9 cellular contexts compared by ENCODE assay signal in the genomic region with DNA sequence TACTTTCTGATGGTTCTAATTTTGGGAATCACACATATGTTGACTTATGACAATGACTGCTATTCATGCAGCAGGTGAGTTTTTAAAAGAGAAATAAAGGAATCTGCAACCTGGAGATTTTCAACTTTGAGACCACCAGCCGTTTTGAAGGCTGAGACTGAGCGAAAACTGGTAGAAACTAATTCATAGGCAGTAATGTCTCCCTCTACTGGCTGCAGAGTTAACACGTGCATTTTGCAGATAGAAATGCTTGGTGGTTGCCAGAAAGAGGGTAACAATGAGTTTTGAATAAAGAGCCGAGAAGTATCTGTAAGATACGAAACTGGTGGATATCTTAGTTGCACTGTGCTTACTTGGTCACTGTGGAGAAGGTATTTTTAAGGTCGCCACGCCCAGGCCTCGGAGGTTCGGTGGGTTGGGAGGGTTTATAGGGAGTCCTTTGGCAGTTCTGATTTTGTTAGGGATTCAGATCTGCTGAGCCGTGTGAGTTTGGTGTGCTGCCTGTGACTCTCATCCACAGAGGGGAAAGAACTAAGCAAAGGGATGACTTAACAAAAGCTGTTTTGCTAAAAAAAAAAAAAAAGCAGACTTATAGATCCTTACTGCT.
A peak's percentile ranks its signal among the peaks of the same experiment; 100 is the strongest.
DNase-seq lines count a peak whose midpoint lies in the region; ATAC-seq and TF ChIP-seq lines count a peak whose summit lies in the region.
"Had no signal": no experiment of that assay in that cellular context is flagged by ENCODE, and none has a peak within 500 bp of the region (broad histone marks: within the 10 kb centered on the region; RNA-seq: fewer than 3 reads in every experiment).

No MANE protein-coding gene starts in this region.

- H3K27me3 ChIP-seq in BE2C = no peaks in the 10 kb centered on the region
- 0 out of 2 replicates have a peak, but pooled peaks cover 6% of the 10 kb centered on the region for H3K27me3 ChIP-seq in PC-9 (ENCODE audit: insufficient read depth, low read depth)
- H3K27me3 ChIP-seq in right cardiac atrium (ENCODE audit: control insufficient read depth, insufficient read depth) = no peaks in the 10 kb centered on the region

- H3K9me3 ChIP-seq in BE2C (no peaks in the 10 kb centered on the region), PC-9 (ENCODE audit: insufficient read depth, low read depth) (no peaks in the 10 kb centered on the region), right cardiac atrium (ENCODE audit: control insufficient read depth, low read length) (no peaks in the 10 kb centered on the region)

- POLR2A ChIA-PET in PC-9 (lab: Charles Lee; ENCODE audit: unreplicated experiment) = no interaction called here

- intact Hi-C loops in PC-9 (cut with micrococcal nuclease; ENCODE audit: unreplicated experiment) (no loop called here), right cardiac atrium (cut with DNase I) (no loop called here)

- DNase-seq in BE2C (peak; percentile 22), GM20000 (ENCODE audit: low spot score) (peak; percentile 39), PC-9 (no peak), right cardiac atrium (no peak), NCI-H1048 (lab: John Stamatoyannopoulos, UW) (no peak), activated T-cell treated with anti-CD3 and anti-CD28 coated beads for 4 hours (no peak), HK-2 (ENCODE audit: unreplicated experiment) (no peak)
- no peak for DNase-seq in stimulated activated naive CD8-positive, alpha-beta T cell treated with anti-CD3 and anti-CD28 coated beads, Interleukin-15, amount 100 ng/mL, for 72 hours

- WGBS in right cardiac atrium = 64% methylated on average over 10 of the region's 10 CpGs

- no peak overlapping the region for H3K4me2 ChIP-seq in PC-9

- no peaks in the 10 kb centered on the region for H3K27me3 Mint-ChIP-seq in stimulated activated naive CD8-positive, alpha-beta T cell treated with anti-CD3 and anti-CD28 coated beads, Interleukin-15, amount 100 ng/mL, for 72 hours

- H3K9me2 ChIP-seq in PC-9 (ENCODE audit: insufficient read depth) = no peaks in the 10 kb centered on the region

- H3K36me3 ChIP-seq in BE2C = no peaks in the 10 kb centered on the region
- H3K36me3 ChIP-seq in PC-9 (ENCODE audit: low read depth) = no peaks in the 10 kb centered on the region

- no peak overlapping the region for H3K27ac ChIP-seq in PC-9
- no peak overlapping the region for H3K27ac ChIP-seq in right cardiac atrium (ENCODE audit: low read length)

- no peak overlapping the region for H3K4me3 Mint-ChIP-seq in stimulated activated naive CD8-positive, alpha-beta T cell treated with anti-CD3 and anti-CD28 coated beads, Interleukin-15, amount 100 ng/mL, for 72 hours
- H3K4me3 Mint-ChIP-seq: central memory CD8-positive, alpha-beta T cell had no signal

- no peaks in the 10 kb centered on the region for H3K4me1 Mint-ChIP-seq in stimulated activated naive CD8-positive, alpha-beta T cell treated with anti-CD3 and anti-CD28 coated beads, Interleukin-15, amount 100 ng/mL, for 72 hours
- H3K4me1 Mint-ChIP-seq: central memory CD8-positive, alpha-beta T cell had no signal

- H4K20me1 ChIP-seq in PC-9 (ENCODE audit: insufficient read depth) = no peaks in the 10 kb centered on the region

- H3K4me1 ChIP-seq in BE2C = no peaks in the 10 kb centered on the region
- H3K4me1 ChIP-seq in PC-9 (replicated peaks; ENCODE audit: insufficient read depth) = no peaks in the 10 kb centered on the region
- H3K4me1 ChIP-seq in right cardiac atrium (ENCODE audit: control insufficient read depth, insufficient read depth, low read length) = peaks cover 2% of the 10 kb centered on the region

- CTCF ChIA-PET in PC-9 (lab: Charles Lee) = no interaction called here

- BruUV-seq in PC-9 (replicated peaks; lab: Mats Ljungman, UMichigan) = no TSS peak

- no peaks in the 10 kb centered on the region for H3K79me2 ChIP-seq in PC-9 (ENCODE audit: low read depth)

- H3K27ac Mint-ChIP-seq in stimulated activated naive CD8-positive, alpha-beta T cell treated with anti-CD3 and anti-CD28 coated beads, Interleukin-15, amount 100 ng/mL, for 72 hours = no peak overlapping the region

- no peak overlapping the region for H3K4me3 ChIP-seq in BE2C (ENCODE audit: low read depth, low read length)
- H3K4me3 ChIP-seq in PC-9 = no peak overlapping the region
- no peak overlapping the region for H3K4me3 ChIP-seq in right cardiac atrium (ENCODE audit: low read length)

- TF ChIP-seq CTCF in BE2C (IDR thresholded peaks at IDR 0.05; ENCODE audit: low read depth, low read length) (peak; percentile 76), GM20000 (IDR thresholded peaks at IDR 0.05; ENCODE audit: extremely low read depth, missing control alignments) (no peak), PC-9 (conservative IDR thresholded peaks at IDR 0.05) (peak; percentile 61)

- ATAC-seq in right cardiac atrium = peak; percentile 15 to 24
- ATAC-seq in stimulated activated naive CD8-positive, alpha-beta T cell treated with anti-CD3 and anti-CD28 coated beads, Interleukin-15, amount 100 ng/mL, for 72 hours = no peak

- peaks cover 13 to 16% of the 10 kb centered on the region in 2 donors for H3K9me3 Mint-ChIP-seq in stimulated activated naive CD8-positive, alpha-beta T cell treated with anti-CD3 and anti-CD28 coated beads, Interleukin-15, amount 100 ng/mL, for 72 hours

- no peaks in the 10 kb centered on the region for H3F3A ChIP-seq in PC-9 (ENCODE audit: insufficient read depth, low read depth)

- H2AFZ ChIP-seq in PC-9 = no peak overlapping the region

Comparison
In these comparisons a context has a peak if more than half of its experiments do, and no peak if none do; other contexts are left out.
1. DNase-seq: peak in BE2C (single experiment) and GM20000 (single experiment); none in PC-9 (0 of 2), right cardiac atrium (0 of 3), NCI-H1048 (single experiment), activated T-cell treated with anti-CD3 and anti-CD28 coated beads for 4 hours (single experiment), stimulated activated naive CD8-positive, alpha-beta T cell treated with anti-CD3 and anti-CD28 coated beads, Interleukin-15, amount 100 ng/mL, for 72 hours (0 of 2) and HK-2 (single experiment).